In genomic region chr19:15284896-15285295, GRCh38 we compare ENCODE assay signal across 1 cellular context.
TF ChIP-seq lines count a peak whose summit lies in the region.

No MANE protein-coding gene starts in this region.

TF ChIP-seq in IMR-90, 13 proteins besides CTCF, POLR2A, EP300 and RAD21:
- TF ChIP-seq MXI1 (IDR thresholded peaks at IDR 0.05; ENCODE audit: borderline replicate concordance, low read depth, low read length) (no peak), CEBPB (IDR thresholded peaks at IDR 0.05; ENCODE audit: low read depth, low read length) (no peak), RCOR1 (IDR thresholded peaks at IDR 0.05; ENCODE audit: insufficient replicate concordance, low read length) (no peak), SMC3 (IDR thresholded peaks at IDR 0.05; ENCODE audit: low read depth, low read length) (no peak), BHLHE40 (IDR thresholded peaks at IDR 0.05; ENCODE audit: low read depth, low read length) (no peak), MAZ (IDR thresholded peaks at IDR 0.05; ENCODE audit: borderline replicate concordance, low read depth, low read length) (no peak), MAFK (IDR thresholded peaks at IDR 0.05; ENCODE audit: low read depth, low read length) (no peak)
